Comparison of ENCODE assay signal across 25 cellular contexts in the genomic region with DNA sequence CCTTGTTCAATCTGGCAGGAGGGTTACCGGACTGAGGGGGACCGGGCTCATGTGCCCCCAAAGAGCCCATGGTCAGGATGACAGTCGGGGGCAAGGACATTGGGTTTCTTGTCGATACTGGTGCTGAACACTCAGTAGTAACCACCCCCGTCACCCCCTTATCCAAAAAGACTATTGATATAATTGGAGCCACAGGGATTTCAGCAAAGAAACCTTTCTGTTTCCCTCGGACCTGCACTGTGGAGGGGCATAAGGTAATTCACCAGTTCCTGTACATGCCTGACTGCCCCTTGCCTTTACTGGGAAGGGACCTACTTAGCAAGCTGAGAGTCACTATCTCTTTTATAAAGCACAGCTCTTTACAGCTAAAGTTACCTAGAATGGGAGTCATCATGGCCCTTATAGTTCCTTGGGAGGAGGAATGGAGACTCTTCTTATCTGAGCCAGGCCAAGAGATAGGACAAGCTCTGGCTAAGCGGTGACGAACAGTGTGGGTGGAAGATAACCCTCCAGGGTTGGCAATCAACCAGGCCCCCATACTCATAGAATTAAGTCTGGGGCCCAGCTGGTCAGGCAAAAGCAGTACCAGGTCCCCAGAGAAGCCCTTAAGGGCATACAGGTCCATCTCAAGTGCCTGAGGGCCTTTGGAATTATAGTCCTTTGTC.
"Had no signal": no experiment of that assay in that cellular context is flagged by ENCODE, and none has a peak within 500 bp of the region (broad histone marks: within the 10 kb centered on the region; RNA-seq: fewer than 3 reads in every experiment).

No MANE protein-coding gene starts in this region.

- DNase-seq: islet precursor cell; left ventricle myocardium inferior; midbrain; mucosa of descending colon; naive thymus-derived CD8-positive, alpha-beta T cell; nucleus accumbens; right cardiac atrium; stimulated activated CD4-positive, alpha-beta T cell treated with anti-CD3 and anti-CD28 coated beads, Interleukin-12 subunit alpha, Interleukin-12 subunit beta, amount 100 ng/mL, for 4 hours; stimulated activated CD4-positive, alpha-beta T cell treated with anti-CD3 and anti-CD28 coated beads, Interleukin-15, amount 100 ng/mL, for 24 hours; stimulated activated CD4-positive, alpha-beta T cell treated with anti-CD3 and anti-CD28 coated beads, Interleukin-2, amount 100 ng/mL, for 24 hours; stimulated activated CD4-positive, alpha-beta T cell treated with anti-CD3 and anti-CD28 coated beads, Interleukin-4, amount 100 ng/mL, for 1 hour; stimulated activated naive B cell treated with anti-CD40 and anti-IgM and Interleukin-4, amounts not matched to agents 10 μg/mL and 1 μg/mL and 100 μg/mL, for 72 hours; stimulated activated naive CD8-positive, alpha-beta T cell treated with anti-CD3 and anti-CD28 coated beads, Interleukin-15, Interleukin-2, amounts not matched to agents 100 U/mL and 50 U/mL, for 24 hours; stomach; testis; thyroid gland; transverse colon; upper lobe of left lung had no signal

- H3K4me3 Mint-ChIP-seq: naive thymus-derived CD8-positive, alpha-beta T cell; nephron; neural crest cell; stimulated activated naive B cell treated with anti-CD40 and anti-IgM and Interleukin-4, amounts not matched to agents 10 μg/mL and 1 μg/mL and 100 μg/mL, for 72 hours had no signal

- H3K4me3 ChIP-seq: left ventricle myocardium inferior, lung, mucosa of descending colon, skin epidermis, stomach, testis, thyroid gland, transverse colon, upper lobe of left lung, vagina had no signal

- H3K4me1 Mint-ChIP-seq: nephron, neural crest cell had no signal

- ATAC-seq: mucosa of descending colon; naive thymus-derived CD8-positive, alpha-beta T cell; right cardiac atrium; sciatic nerve; stimulated activated naive B cell treated with anti-CD40 and anti-IgM and Interleukin-4, amounts not matched to agents 10 μg/mL and 1 μg/mL and 100 μg/mL, for 72 hours; stimulated activated naive CD8-positive, alpha-beta T cell treated with anti-CD3 and anti-CD28 coated beads, Interleukin-15, Interleukin-2, amounts not matched to agents 100 U/mL and 50 U/mL, for 24 hours had no signal

- H3K27me3 Mint-ChIP-seq: naive thymus-derived CD8-positive, alpha-beta T cell; stimulated activated naive B cell treated with anti-CD40 and anti-IgM and Interleukin-4, amounts not matched to agents 10 μg/mL and 1 μg/mL and 100 μg/mL, for 72 hours had no signal

- H3K27ac Mint-ChIP-seq: naive thymus-derived CD8-positive, alpha-beta T cell; nephron; stimulated activated naive B cell treated with anti-CD40 and anti-IgM and Interleukin-4, amounts not matched to agents 10 μg/mL and 1 μg/mL and 100 μg/mL, for 72 hours had no signal

- H3K4me1 ChIP-seq: left ventricle myocardium inferior, parathyroid adenoma, stomach, testis, thyroid gland, transverse colon, upper lobe of left lung, vagina had no signal

- H3K36me3 ChIP-seq: left ventricle myocardium inferior, stomach, thyroid gland, transverse colon, upper lobe of left lung, vagina had no signal

- H3K9me3 ChIP-seq: testis, thyroid gland, vagina had no signal

- H3K27ac ChIP-seq: left ventricle myocardium inferior, parathyroid adenoma, skin epidermis, stomach, testis, thyroid gland, transverse colon, upper lobe of left lung, vagina had no signal

- H3K27me3 ChIP-seq: stomach, testis, thyroid gland, transverse colon, upper lobe of left lung, vagina had no signal
